34 cellular contexts compared by ENCODE assay signal in the genomic region with DNA sequence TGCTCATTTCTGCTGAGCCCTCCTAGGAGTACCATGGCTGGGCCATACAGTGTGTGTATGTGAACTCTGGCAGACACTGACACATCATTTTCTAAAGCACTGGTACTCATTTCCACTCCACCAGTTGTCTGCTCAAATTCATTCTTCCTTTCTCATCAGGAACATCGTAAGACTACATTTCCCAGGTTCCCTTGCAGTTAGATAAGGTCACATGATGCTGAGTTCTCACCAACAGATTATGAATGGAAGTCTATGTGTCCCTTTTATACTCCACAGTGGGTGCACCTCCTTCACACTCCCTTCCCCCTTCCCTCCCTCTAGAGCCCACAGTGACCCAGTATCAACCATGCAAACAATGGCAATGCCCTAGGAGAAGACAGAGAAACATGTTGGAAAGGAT. TPM values are rescaled to one million over a fixed set of nuclear protein-coding genes. Genes with fewer than 3 reads are reported as not detected.
"Had no signal": no experiment of that assay in that cellular context is flagged by ENCODE, and none has a peak within 500 bp of the region (broad histone marks: within the 10 kb centered on the region; RNA-seq: fewer than 3 reads in every experiment).

No MANE protein-coding gene starts in this region.

- H3K9me3 Mint-ChIP-seq: activated CD4-positive, alpha-beta memory T cell treated with anti-CD3 and anti-CD28 coated beads for 36 hours; activated CD4-positive, alpha-beta T cell treated with anti-CD3 and anti-CD28 coated beads, Interleukin-2, amount 10 ng/mL, durations not matched to agents 24 days and 14 days; activated naive CD4-positive, alpha-beta T cell treated with anti-CD3 and anti-CD28 coated beads for 36 hours; activated naive CD8-positive, alpha-beta T cell treated with anti-CD3 and anti-CD28 coated beads for 36 hours; activated T-helper 1 cell treated with anti-CD3 and anti-CD28 coated beads, Interleukin-12 subunit alpha, Interleukin-12 subunit beta, Interleukin-2, Interleukin-4 antibody, amounts not matched to agents 30 ng/mL and 10 ng/mL and 1 ng/mL, durations not matched to agents 14 hours and 24 hours and 36 hours had no signal

- H3K36me3 Mint-ChIP-seq: activated CD4-positive, alpha-beta memory T cell treated with anti-CD3 and anti-CD28 coated beads for 36 hours; activated naive CD8-positive, alpha-beta T cell treated with anti-CD3 and anti-CD28 coated beads for 36 hours; naive B cell had no signal

- DNase-seq: activated CD4-positive, alpha-beta memory T cell treated with anti-CD3 and anti-CD28 coated beads for 36 hours; activated CD4-positive, alpha-beta T cell treated with anti-CD3 and anti-CD28 coated beads, Interleukin-2, amount 10 ng/mL, durations not matched to agents 24 days and 14 days; activated CD4-positive, CD25-positive, alpha-beta regulatory T cell treated with anti-CD3 and anti-CD28 coated beads, Interleukin-2, amount 50 U/mL, for 72 hours; activated CD8-positive, alpha-beta memory T cell treated with anti-CD3 and anti-CD28 coated beads, Interleukin-2, amount 50 U/mL, for 4 hours; activated effector memory CD4-positive, alpha-beta T cell treated with anti-CD3 and anti-CD28 coated beads, Interleukin-2, amount 50 U/mL, for 16 hours; activated naive CD4-positive, alpha-beta T cell treated with anti-CD3 and anti-CD28 coated beads for 36 hours; activated naive CD8-positive, alpha-beta T cell treated with anti-CD3 and anti-CD28 coated beads for 36 hours; activated T-cell treated with anti-CD3 and anti-CD28 coated beads, Interleukin-2, amount 50 U/mL, for 1 hour; adrenal gland; aorta; body of pancreas; cerebellar nuclear complex; dorsolateral prefrontal cortex; effector memory CD4-positive, alpha-beta T cell; erythroblast; left cardiac atrium; left ventricle myocardium superior; naive B cell; pancreas; retina; stimulated activated CD4-positive, alpha-beta T cell treated with anti-CD3 and anti-CD28 coated beads, Interleukin-15, amount 100 ng/mL, for 24 hours; stimulated activated CD4-positive, alpha-beta T cell treated with anti-CD3 and anti-CD28 coated beads, Interleukin-2, amount 100 ng/mL, for 48 hours; stimulated activated naive CD4-positive, alpha-beta T cell treated with Interleukin-2 at 50 U/mL for 16 hours; T1000; WERI-Rb-1 had no signal

- ATAC-seq: body of pancreas, gastroesophageal sphincter, left cardiac atrium, left ventricle myocardium superior, pancreas had no signal

- H3K4me1 Mint-ChIP-seq: activated CD4-positive, alpha-beta T cell treated with anti-CD3 and anti-CD28 coated beads, Interleukin-2, amount 10 ng/mL, durations not matched to agents 24 days and 14 days; activated naive CD8-positive, alpha-beta T cell treated with anti-CD3 and anti-CD28 coated beads for 36 hours; naive B cell had no signal

- H3K27ac Mint-ChIP-seq: activated CD4-positive, alpha-beta memory T cell treated with anti-CD3 and anti-CD28 coated beads for 36 hours; activated CD4-positive, alpha-beta T cell treated with anti-CD3 and anti-CD28 coated beads, Interleukin-2, amount 10 ng/mL, durations not matched to agents 24 days and 14 days; activated naive CD4-positive, alpha-beta T cell treated with anti-CD3 and anti-CD28 coated beads for 36 hours; activated naive CD8-positive, alpha-beta T cell treated with anti-CD3 and anti-CD28 coated beads for 36 hours; activated T-helper 1 cell treated with anti-CD3 and anti-CD28 coated beads, Interleukin-12 subunit alpha, Interleukin-12 subunit beta, Interleukin-2, Interleukin-4 antibody, amounts not matched to agents 30 ng/mL and 10 ng/mL and 1 ng/mL, durations not matched to agents 14 hours and 24 hours and 36 hours; naive B cell had no signal

- H3K4me3 Mint-ChIP-seq: activated CD4-positive, alpha-beta memory T cell treated with anti-CD3 and anti-CD28 coated beads for 36 hours; activated CD4-positive, alpha-beta T cell treated with anti-CD3 and anti-CD28 coated beads, Interleukin-2, amount 10 ng/mL, durations not matched to agents 24 days and 14 days; activated naive CD4-positive, alpha-beta T cell treated with anti-CD3 and anti-CD28 coated beads for 36 hours; activated naive CD8-positive, alpha-beta T cell treated with anti-CD3 and anti-CD28 coated beads for 36 hours; activated T-helper 1 cell treated with anti-CD3 and anti-CD28 coated beads, Interleukin-12 subunit alpha, Interleukin-12 subunit beta, Interleukin-2, Interleukin-4 antibody, amounts not matched to agents 30 ng/mL and 10 ng/mL and 1 ng/mL, durations not matched to agents 14 hours and 24 hours and 36 hours; naive B cell had no signal

RNA-seq across cellular contexts. Expression of a gene that starts 38.3 kb away (rescaled TPM):
- total RNA-seq: activated CD4-positive, alpha-beta memory T cell treated with anti-CD3 and anti-CD28 coated beads for 36 hours; activated CD4-positive, alpha-beta T cell treated with anti-CD3 and anti-CD28 coated beads, Interleukin-2, amount 10 ng/mL, durations not matched to agents 24 days and 14 days; activated CD8-positive, alpha-beta memory T cell treated with anti-CD3 and anti-CD28 coated beads for 36 hours; activated naive CD4-positive, alpha-beta T cell treated with anti-CD3 and anti-CD28 coated beads for 36 hours; activated naive CD8-positive, alpha-beta T cell treated with anti-CD3 and anti-CD28 coated beads for 36 hours; activated T-helper 1 cell treated with anti-CD3 and anti-CD28 coated beads, Interleukin-12 subunit alpha, Interleukin-12 subunit beta, Interleukin-2, Interleukin-4 antibody, amounts not matched to agents 30 ng/mL and 10 ng/mL and 1 ng/mL, durations not matched to agents 14 hours and 24 hours and 36 hours; adrenal gland; aorta; body of pancreas; cardiac muscle cell; gastroesophageal sphincter; hepatocyte; left cardiac atrium; left ventricle myocardium superior; lung microvascular endothelial cell; pancreas; temporal lobe; tibial nerve; ureter had no signal
